ENCODE assay signal across 8 cellular contexts in genomic region chr14:56339855-56340701, GRCh38.
DNase-seq lines count a peak whose midpoint lies in the region; ATAC-seq and TF ChIP-seq lines count a peak whose summit lies in the region.

No MANE protein-coding gene starts in this region.

- H3K27me3 Mint-ChIP-seq in activated naive CD8-positive, alpha-beta T cell treated with anti-CD3 and anti-CD28 coated beads, Interleukin-2, amount 50 U/mL, for 24 hours: no peaks in the 10 kb centered on the region

- no peaks in the 10 kb centered on the region for H3K36me3 ChIP-seq in heart left ventricle

- H3K36me3 Mint-ChIP-seq in activated naive CD8-positive, alpha-beta T cell treated with anti-CD3 and anti-CD28 coated beads, Interleukin-2, amount 50 U/mL, for 24 hours (ENCODE audit: low read depth): no peaks in the 10 kb centered on the region

- peak overlapping the region in 1 of 12 donors; percentile 8 for H3K27ac ChIP-seq in heart left ventricle

- no peak for TF ChIP-seq POLR2A in heart left ventricle (IDR thresholded peaks at IDR 0.05)

- no peak overlapping the region for H3K4me3 ChIP-seq in heart left ventricle

- no peaks in the 10 kb centered on the region for H3K4me1 Mint-ChIP-seq in activated naive CD8-positive, alpha-beta T cell treated with anti-CD3 and anti-CD28 coated beads, Interleukin-2, amount 50 U/mL, for 24 hours

- in situ Hi-C loops in SK-MEL-5 (cut with HindIII; ENCODE audit: low pct_unique_long_range_greater_than_20kb, low sequenced_read_pairs): no loop called here

- peaks cover 0 to 33% (median 21%) of the 10 kb centered on the region in 12 donors for H3K4me1 ChIP-seq in heart left ventricle

- H3K9me3 ChIP-seq in heart left ventricle: no peaks in the 10 kb centered on the region

- no peaks in the 10 kb centered on the region for H3K27me3 ChIP-seq in heart left ventricle

- DNase-seq in D341Med (ENCODE audit: low spot score): peak; percentile 85
- peak; percentile 94 for DNase-seq in M059J (ENCODE audit: low read depth)
- DNase-seq in SK-MEL-5 (ENCODE audit: low read depth, low spot score): peak; percentile 70
- DNase-seq in activated naive CD8-positive, alpha-beta T cell treated with anti-CD3 and anti-CD28 coated beads, Interleukin-2, amount 50 U/mL, for 24 hours: peak; percentile 65
- peak; percentile 67 to 80 (median 73) for DNase-seq in heart left ventricle
- DNase-seq in pulmonary artery endothelial cell (ENCODE audit: low read depth, low spot score): peak; percentile 83
- no peak for DNase-seq in NCI-H1048 (lab: John Stamatoyannopoulos, UW)

- WGBS in heart left ventricle, 4 donors: 45 to 53% (median 49%) methylated on average over 9 of the region's 9 CpGs

- no peak overlapping the region for H3K4me3 Mint-ChIP-seq in activated naive CD8-positive, alpha-beta T cell treated with anti-CD3 and anti-CD28 coated beads, Interleukin-2, amount 50 U/mL, for 24 hours

- peak; percentile 65 to 92 (median 82) for TF ChIP-seq CTCF in heart left ventricle (IDR thresholded peaks at IDR 0.05)

- no peak overlapping the region for H3K27ac Mint-ChIP-seq in activated naive CD8-positive, alpha-beta T cell treated with anti-CD3 and anti-CD28 coated beads, Interleukin-2, amount 50 U/mL, for 24 hours

- ATAC-seq in GM21723 (IDR thresholded peaks at IDR 0.05; ENCODE audit: unreplicated experiment): peak; percentile 78
- ATAC-seq in activated naive CD8-positive, alpha-beta T cell treated with anti-CD3 and anti-CD28 coated beads, Interleukin-2, amount 50 U/mL, for 24 hours: peak; percentile 76
- ATAC-seq in heart left ventricle: peak; percentile 84 to 95 (median 91)

- intact Hi-C loops in heart left ventricle (cut with DNase I): loop anchor here (1.0 to 10.0 kb wide), 12 partner anchors 132 to 635 kb away; partner anchors contain the start of gene PELI2 (in 2 of the 10)

- H3K9me3 Mint-ChIP-seq in activated naive CD8-positive, alpha-beta T cell treated with anti-CD3 and anti-CD28 coated beads, Interleukin-2, amount 50 U/mL, for 24 hours: no peaks in the 10 kb centered on the region
